ENCODE assay signal across 1 cellular context in the genomic region with DNA sequence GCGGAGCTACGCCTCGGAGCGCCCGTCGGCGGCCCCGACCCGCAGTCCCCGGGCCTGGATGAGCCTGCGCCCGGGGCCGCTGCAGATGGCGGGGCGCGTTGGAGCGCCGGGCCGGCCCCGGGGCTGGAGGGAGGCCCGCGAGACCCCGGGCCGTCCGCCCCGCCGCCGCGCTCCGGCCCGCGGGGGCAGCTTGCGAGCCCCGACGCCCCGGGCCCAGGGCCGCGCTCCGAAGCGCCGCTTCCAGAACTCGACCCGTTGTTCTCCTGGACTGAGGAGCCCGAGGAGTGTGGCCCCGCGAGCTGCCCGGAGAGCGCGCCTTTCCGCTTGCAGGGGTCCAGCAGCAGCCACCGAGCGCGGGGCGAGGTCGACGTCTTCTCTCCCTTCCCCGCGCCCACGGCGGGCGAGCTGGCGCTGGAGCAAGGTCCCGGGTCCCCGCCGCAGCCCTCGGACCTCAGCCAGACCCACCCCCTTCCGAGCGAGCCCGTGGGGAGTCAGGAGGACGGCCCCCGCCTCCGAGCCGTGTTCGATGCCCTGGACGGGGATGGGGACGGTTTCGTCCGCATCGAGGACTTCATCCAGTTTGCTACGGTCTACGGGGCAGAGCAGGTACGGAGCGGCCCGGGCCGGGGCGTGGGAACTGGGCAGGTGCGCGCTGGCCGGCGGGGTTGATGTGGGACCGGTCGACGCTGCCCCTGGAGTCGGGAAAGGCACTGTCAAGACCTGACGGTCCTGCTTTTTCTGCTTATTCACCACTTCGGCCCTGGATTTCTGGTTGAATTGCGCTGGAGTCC.
TF ChIP-seq lines count a peak whose summit lies in the region.

No MANE protein-coding gene starts in this region.

TF ChIP-seq in K562, 482 proteins besides CTCF, POLR2A, EP300 and RAD21 (continued from another document):
- peak; percentile 25 for TF ChIP-seq ZFX (CRISPR knock-in tag; IDR thresholded peaks at IDR 0.05)
- TF ChIP-seq KAT7 (CRISPR knock-in tag; IDR thresholded peaks at IDR 0.05; ENCODE audit: borderline replicate concordance): no peak
- TF ChIP-seq, protein P1, sequence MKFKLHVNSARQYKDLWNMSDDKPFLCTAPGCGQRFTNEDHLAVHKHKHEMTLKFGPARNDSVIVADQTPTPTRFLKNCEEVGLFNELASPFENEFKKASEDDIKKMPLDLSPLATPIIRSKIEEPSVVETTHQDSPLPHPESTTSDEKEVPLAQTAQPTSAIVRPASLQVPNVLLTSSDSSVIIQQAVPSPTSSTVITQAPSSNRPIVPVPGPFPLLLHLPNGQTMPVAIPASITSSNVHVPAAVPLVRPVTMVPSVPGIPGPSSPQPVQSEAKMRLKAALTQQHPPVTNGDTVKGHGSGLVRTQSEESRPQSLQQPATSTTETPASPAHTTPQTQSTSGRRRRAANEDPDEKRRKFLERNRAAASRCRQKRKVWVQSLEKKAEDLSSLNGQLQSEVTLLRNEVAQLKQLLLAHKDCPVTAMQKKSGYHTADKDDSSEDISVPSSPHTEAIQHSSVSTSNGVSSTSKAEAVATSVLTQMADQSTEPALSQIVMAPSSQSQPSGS (CRISPR knock-in tag; IDR thresholded peaks at IDR 0.05): no peak
- TF ChIP-seq ZNF589 (CRISPR knock-in tag; IDR thresholded peaks at IDR 0.05; ENCODE audit: low read depth): no peak
- TF ChIP-seq NELFE (IDR thresholded peaks at IDR 0.05; ENCODE audit: insufficient read depth, insufficient read length): no peak
- TF ChIP-seq SP2 (IDR thresholded peaks at IDR 0.05; ENCODE audit: extremely low read depth, low read depth, low read length, poor library complexity, severe bottlenecking): no peak
- TF ChIP-seq, protein P2, sequence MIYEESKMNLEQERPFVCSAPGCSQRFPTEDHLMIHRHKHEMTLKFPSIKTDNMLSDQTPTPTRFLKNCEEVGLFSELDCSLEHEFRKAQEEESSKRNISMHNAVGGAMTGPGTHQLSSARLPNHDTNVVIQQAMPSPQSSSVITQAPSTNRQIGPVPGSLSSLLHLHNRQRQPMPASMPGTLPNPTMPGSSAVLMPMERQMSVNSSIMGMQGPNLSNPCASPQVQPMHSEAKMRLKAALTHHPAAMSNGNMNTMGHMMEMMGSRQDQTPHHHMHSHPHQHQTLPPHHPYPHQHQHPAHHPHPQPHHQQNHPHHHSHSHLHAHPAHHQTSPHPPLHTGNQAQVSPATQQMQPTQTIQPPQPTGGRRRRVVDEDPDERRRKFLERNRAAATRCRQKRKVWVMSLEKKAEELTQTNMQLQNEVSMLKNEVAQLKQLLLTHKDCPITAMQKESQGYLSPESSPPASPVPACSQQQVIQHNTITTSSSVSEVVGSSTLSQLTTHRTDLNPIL (CRISPR knock-in tag; IDR thresholded peaks at IDR 0.05): no peak
- TF ChIP-seq ZNF174 (CRISPR knock-in tag; IDR thresholded peaks at IDR 0.05): no peak
- no peak for TF ChIP-seq MTF1 (CRISPR knock-in tag; IDR thresholded peaks at IDR 0.05; ENCODE audit: borderline replicate concordance)
- TF ChIP-seq, protein P3, sequence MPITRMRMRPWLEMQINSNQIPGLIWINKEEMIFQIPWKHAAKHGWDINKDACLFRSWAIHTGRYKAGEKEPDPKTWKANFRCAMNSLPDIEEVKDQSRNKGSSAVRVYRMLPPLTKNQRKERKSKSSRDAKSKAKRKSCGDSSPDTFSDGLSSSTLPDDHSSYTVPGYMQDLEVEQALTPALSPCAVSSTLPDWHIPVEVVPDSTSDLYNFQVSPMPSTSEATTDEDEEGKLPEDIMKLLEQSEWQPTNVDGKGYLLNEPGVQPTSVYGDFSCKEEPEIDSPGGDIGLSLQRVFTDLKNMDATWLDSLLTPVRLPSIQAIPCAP (CRISPR knock-in tag; IDR thresholded peaks at IDR 0.05; ENCODE audit: borderline replicate concordance): no peak
- TF ChIP-seq, protein P4, sequence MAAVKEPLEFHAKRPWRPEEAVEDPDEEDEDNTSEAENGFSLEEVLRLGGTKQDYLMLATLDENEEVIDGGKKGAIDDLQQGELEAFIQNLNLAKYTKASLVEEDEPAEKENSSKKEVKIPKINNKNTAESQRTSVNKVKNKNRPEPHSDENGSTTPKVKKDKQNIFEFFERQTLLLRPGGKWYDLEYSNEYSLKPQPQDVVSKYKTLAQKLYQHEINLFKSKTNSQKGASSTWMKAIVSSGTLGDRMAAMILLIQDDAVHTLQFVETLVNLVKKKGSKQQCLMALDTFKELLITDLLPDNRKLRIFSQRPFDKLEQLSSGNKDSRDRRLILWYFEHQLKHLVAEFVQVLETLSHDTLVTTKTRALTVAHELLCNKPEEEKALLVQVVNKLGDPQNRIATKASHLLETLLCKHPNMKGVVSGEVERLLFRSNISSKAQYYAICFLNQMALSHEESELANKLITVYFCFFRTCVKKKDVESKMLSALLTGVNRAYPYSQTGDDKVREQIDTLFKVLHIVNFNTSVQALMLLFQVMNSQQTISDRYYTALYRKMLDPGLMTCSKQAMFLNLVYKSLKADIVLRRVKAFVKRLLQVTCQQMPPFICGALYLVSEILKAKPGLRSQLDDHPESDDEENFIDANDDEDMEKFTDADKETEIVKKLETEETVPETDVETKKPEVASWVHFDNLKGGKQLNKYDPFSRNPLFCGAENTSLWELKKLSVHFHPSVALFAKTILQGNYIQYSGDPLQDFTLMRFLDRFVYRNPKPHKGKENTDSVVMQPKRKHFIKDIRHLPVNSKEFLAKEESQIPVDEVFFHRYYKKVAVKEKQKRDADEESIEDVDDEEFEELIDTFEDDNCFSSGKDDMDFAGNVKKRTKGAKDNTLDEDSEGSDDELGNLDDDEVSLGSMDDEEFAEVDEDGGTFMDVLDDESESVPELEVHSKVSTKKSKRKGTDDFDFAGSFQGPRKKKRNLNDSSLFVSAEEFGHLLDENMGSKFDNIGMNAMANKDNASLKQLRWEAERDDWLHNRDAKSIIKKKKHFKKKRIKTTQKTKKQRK (IDR thresholded peaks at IDR 0.05; ENCODE audit: borderline replicate concordance, low read depth, low read length): no peak
- no peak for TF ChIP-seq MAFK (IDR thresholded peaks at IDR 0.05; ENCODE audit: low read length)
- TF ChIP-seq ZNF253 (CRISPR knock-in tag; conservative IDR thresholded peaks at IDR 0.05): no peak
- TF ChIP-seq, protein P5, sequence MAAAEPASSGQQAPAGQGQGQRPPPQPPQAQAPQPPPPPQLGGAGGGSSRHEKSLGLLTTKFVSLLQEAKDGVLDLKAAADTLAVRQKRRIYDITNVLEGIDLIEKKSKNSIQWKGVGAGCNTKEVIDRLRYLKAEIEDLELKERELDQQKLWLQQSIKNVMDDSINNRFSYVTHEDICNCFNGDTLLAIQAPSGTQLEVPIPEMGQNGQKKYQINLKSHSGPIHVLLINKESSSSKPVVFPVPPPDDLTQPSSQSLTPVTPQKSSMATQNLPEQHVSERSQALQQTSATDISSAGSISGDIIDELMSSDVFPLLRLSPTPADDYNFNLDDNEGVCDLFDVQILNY (CRISPR knock-in tag; IDR thresholded peaks at IDR 0.05): no peak
- 0 out of 2 replicates have a peak, but pooled peaks have one; percentile 20 for TF ChIP-seq RBFOX2 (IDR thresholded peaks at IDR 0.05; ENCODE audit: low read depth, low read length)
- TF ChIP-seq TAF9B (IDR thresholded peaks at IDR 0.05; ENCODE audit: partially characterized antibody): no peak
- TF ChIP-seq MTA3 (IDR thresholded peaks at IDR 0.05; ENCODE audit: borderline replicate concordance): 0 out of 2 replicates have a peak, but pooled peaks have one; percentile 29
